Comparison of ENCODE assay signal across 25 cellular contexts in the genomic region with DNA sequence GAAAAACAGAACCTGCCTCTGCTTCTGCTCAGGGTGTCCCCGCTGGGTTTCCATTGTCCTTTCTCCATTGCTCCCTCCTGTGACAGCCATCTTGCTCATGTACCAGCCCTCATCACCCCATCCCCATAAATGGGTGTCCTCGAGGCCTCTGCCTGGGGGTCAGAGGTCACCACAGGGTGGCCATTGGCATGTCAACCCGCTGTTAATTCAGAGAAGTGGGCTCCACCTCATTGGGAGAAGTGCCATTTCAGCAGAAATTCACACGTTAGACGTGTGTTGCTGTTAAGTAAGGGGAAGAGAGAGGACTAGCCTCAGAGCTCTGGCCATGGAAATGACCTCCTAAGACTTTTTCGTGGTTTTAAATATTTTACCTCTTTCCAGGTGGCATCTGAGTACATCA.
DNase-seq lines count a peak whose midpoint lies in the region; ATAC-seq and TF ChIP-seq lines count a peak whose summit lies in the region.
"Had no signal": no experiment of that assay in that cellular context is flagged by ENCODE, and none has a peak within 500 bp of the region (broad histone marks: within the 10 kb centered on the region; RNA-seq: fewer than 3 reads in every experiment).

No MANE protein-coding gene starts in this region.

- WGBS in heart left ventricle, 4 donors: 74 to 83% (median 79%) methylated on average over 6 of the region's 6 CpGs
- 86% methylated on average over 6 of the region's 6 CpGs for WGBS in mesenchymal stem cell

- no peak overlapping the region for H2BK5ac ChIP-seq in mesenchymal stem cell (ENCODE audit: low read depth, low read length, poor library complexity, severe bottlenecking)

- peaks cover 38% of the 10 kb centered on the region for H3K79me1 ChIP-seq in mesenchymal stem cell (replicated peaks; ENCODE audit: low read length, poor library complexity, severe bottlenecking)

- H3K9me3 ChIP-seq in heart left ventricle (no peaks in the 10 kb centered on the region), OCI-LY3 (ENCODE audit: insufficient read depth, low read length) (no peaks in the 10 kb centered on the region), mesenchymal stem cell (ENCODE audit: control insufficient read depth, low read length) (no peaks in the 10 kb centered on the region), uterus (no peaks in the 10 kb centered on the region), ascending aorta (no peaks in the 10 kb centered on the region)
- H3K9me3 ChIP-seq: BE2C, Caco-2, transverse colon had no signal

- H3K4me3 ChIP-seq in heart left ventricle (no peak overlapping the region), OCI-LY3 (ENCODE audit: low read length) (peak overlapping the region; percentile 8; the same call in 1 of the 2 replicates), mesenchymal stem cell (ENCODE audit: insufficient read depth in 1 of 2, low read depth in 1 of 2, low read length in 2 of 2) (no peak overlapping the region), uterus (no peak overlapping the region), ascending aorta (no peak overlapping the region)
- H3K4me3 ChIP-seq: cardiac muscle cell, transverse colon had no signal

- H2BK12ac ChIP-seq in mesenchymal stem cell (ENCODE audit: low read length in 2 of 2): no peak overlapping the region

- H3K4ac ChIP-seq in mesenchymal stem cell (ENCODE audit: low read depth in 1 of 2, low read length in 2 of 2): no peak overlapping the region

- no peak overlapping the region for H4K8ac ChIP-seq in mesenchymal stem cell (ENCODE audit: low read length)

- H2AK5ac ChIP-seq in mesenchymal stem cell (ENCODE audit: low read length, severe bottlenecking): no peak overlapping the region

- no peak overlapping the region for H4K91ac ChIP-seq in mesenchymal stem cell (ENCODE audit: low read length)

- H3K9ac ChIP-seq in OCI-LY3 (ENCODE audit: low read length) (peak overlapping the region; percentile 3; the same call in 1 of the 2 replicates), mesenchymal stem cell (ENCODE audit: low read length) (peak overlapping the region; percentile 22)

- no peak overlapping the region for H2BK120ac ChIP-seq in mesenchymal stem cell (ENCODE audit: low read depth, low read length)

- H3K27me3 ChIP-seq in heart left ventricle: no peaks in the 10 kb centered on the region
- H3K27me3 ChIP-seq in OCI-LY3 (ENCODE audit: low read depth, low read length): no peaks in the 10 kb centered on the region
- no peaks in the 10 kb centered on the region for H3K27me3 ChIP-seq in mesenchymal stem cell (ENCODE audit: control insufficient read depth in 1 of 2, insufficient read depth in 1 of 2, low read length in 2 of 2)
- no peaks in the 10 kb centered on the region for H3K27me3 ChIP-seq in uterus
- no peaks in the 10 kb centered on the region for H3K27me3 ChIP-seq in ascending aorta
- H3K27me3 ChIP-seq: BE2C, cardiac muscle cell, transverse colon had no signal

- H3K4me2 ChIP-seq in OCI-LY3 (ENCODE audit: low read length) (peak overlapping the region; percentile 27), mesenchymal stem cell (ENCODE audit: low read length, poor library complexity, severe bottlenecking) (no peak overlapping the region)

- H2AFZ ChIP-seq in OCI-LY3 (ENCODE audit: low read depth, low read length) (no peak overlapping the region), mesenchymal stem cell (ENCODE audit: low read depth, low read length) (no peak overlapping the region)

- intact Hi-C loops in left cardiac atrium (cut with DNase I) (loop anchor here in 1 of 2 donors (5.0 kb wide), 1 partner anchor 395 kb away; no protein-coding TSS in a partner anchor), heart left ventricle (cut with DNase I) (loop anchor here in 1 of 10 donors (10.0 kb wide), 1 partner anchor 163 kb away; no protein-coding TSS in a partner anchor), uterus (cut with DNase I; ENCODE audit: low total_unique reads) (no loop called here), ascending aorta (cut with DNase I) (no loop called here)

- H3K4me1 ChIP-seq in heart left ventricle (peaks cover 0 to 16% (median 5%) of the 10 kb centered on the region in 12 donors), OCI-LY3 (ENCODE audit: low read length) (peaks cover 25% of the 10 kb centered on the region), mesenchymal stem cell (ENCODE audit: control insufficient read depth, insufficient read depth, low read depth, low read length) (peaks cover 14% of the 10 kb centered on the region), uterus (no peaks in the 10 kb centered on the region), ascending aorta (no peaks in the 10 kb centered on the region)
- H3K4me1 ChIP-seq: BE2C had no signal

- H3K27ac ChIP-seq in heart left ventricle (no peak overlapping the region), OCI-LY3 (ENCODE audit: low read length) (peak overlapping the region; percentile 16; the same call in 1 of the 2 replicates), mesenchymal stem cell (ENCODE audit: low read length, poor library complexity, severe bottlenecking) (no peak overlapping the region), uterus (peak overlapping the region; percentile 29 to 58), ascending aorta (no peak overlapping the region), caudate nucleus (ENCODE audit: low read depth, low read length) (no peak overlapping the region)
- H3K27ac ChIP-seq: cardiac muscle cell, transverse colon had no signal

- H4K20me1 ChIP-seq in OCI-LY3 (ENCODE audit: insufficient read depth, low read length): peaks cover 68% of the 10 kb centered on the region

- no peak for TF ChIP-seq CTCF in heart left ventricle (IDR thresholded peaks at IDR 0.05)
- no peak for TF ChIP-seq CTCF in OCI-LY3 (IDR thresholded peaks at IDR 0.05; ENCODE audit: low read depth, low read length)
- TF ChIP-seq CTCF in uterus (IDR thresholded peaks at IDR 0.05): no peak
- TF ChIP-seq CTCF in ascending aorta (IDR thresholded peaks at IDR 0.05): no peak

- DNase-seq in left cardiac atrium: peak; percentile 12
- DNase-seq in heart left ventricle: no peak
- no peak for DNase-seq in mesenchymal stem cell
- DNase-seq in uterus: no peak
- no peak for DNase-seq in ascending aorta (ENCODE audit: low spot score in 2 of 2)
- no peak for DNase-seq in HuH-7.5 (ENCODE audit: low spot score)
- DNase-seq in caudate nucleus (lab: John Stamatoyannopoulos, UW): no peak
- DNase-seq: activated CD4-positive, alpha-beta T cell treated with anti-CD3 and anti-CD28 coated beads, Interleukin-2, amount 10 ng/mL, durations not matched to agents 7 days and 5 days; activated CD8-positive, alpha-beta memory T cell treated with anti-CD3 and anti-CD28 coated beads, Interleukin-2, amount 10 ng/mL, durations not matched to agents 7 days and 5 days; BE2C; Caco-2; endodermal cell; foreskin fibroblast; GDM1; HCEC 1CT; NCI-H146; NCI-H446; NCI-H82; nucleus accumbens; stimulated activated CD4-positive, alpha-beta T cell treated with anti-CD3 and anti-CD28 coated beads, Interleukin-1b, Interleukin-23, amount 100 ng/mL, for 48 hours; stimulated activated CD8-positive, alpha-beta memory T cell treated with anti-CD3 and anti-CD28 coated beads, Interleukin-4, amount 100 ng/mL, for 48 hours; transverse colon had no signal

- no peak overlapping the region for H3K14ac ChIP-seq in mesenchymal stem cell (ENCODE audit: low read length in 2 of 2)

- no peak overlapping the region for H3K18ac ChIP-seq in mesenchymal stem cell (ENCODE audit: low read depth in 1 of 2, low read length in 2 of 2)

- H3K36me3 ChIP-seq in heart left ventricle (peaks cover 0 to 100% (median 98%) of the 10 kb centered on the region in 9 donors), OCI-LY3 (replicated peaks; ENCODE audit: low read depth, low read length) (peaks cover 98% of the 10 kb centered on the region), mesenchymal stem cell (ENCODE audit: control insufficient read depth in 1 of 2, insufficient read depth in 2 of 2, low read depth in 1 of 2, low read length in 2 of 2) (peaks cover 83 to 97% of the 10 kb centered on the region in 2 experiments), uterus (no peaks in the 10 kb centered on the region), ascending aorta (peaks cover 78 to 95% of the 10 kb centered on the region in 2 donors)

- no peak overlapping the region for H2BK15ac ChIP-seq in mesenchymal stem cell (ENCODE audit: low read depth, poor library complexity, severe bottlenecking)

- TF ChIP-seq POLR2A in heart left ventricle (IDR thresholded peaks at IDR 0.05) (no peak), uterus (IDR thresholded peaks at IDR 0.05) (no peak)

- H3K79me2 ChIP-seq in OCI-LY3 (ENCODE audit: low read length): peaks cover 62% of the 10 kb centered on the region

- no peak for ATAC-seq in left cardiac atrium
- no peak for ATAC-seq in heart left ventricle
- ATAC-seq: activated CD8-positive, alpha-beta memory T cell treated with anti-CD3 and anti-CD28 coated beads, Interleukin-2, amount 10 ng/mL, durations not matched to agents 7 days and 5 days; esophagus mucosa had no signal

- no peak overlapping the region for H3K23ac ChIP-seq in mesenchymal stem cell (ENCODE audit: low read length in 2 of 2)

Comparison
In these comparisons a context has a peak if more than half of its experiments do, and no peak if none do; other contexts are left out.
1. H3K27ac ChIP-seq: peak in OCI-LY3 (single experiment) and uterus (2 of 2); none in heart left ventricle (0 of 12), mesenchymal stem cell (single experiment), ascending aorta (0 of 2) and caudate nucleus (single experiment).